ENCODE assay signal across 8 cellular contexts in the genomic region with DNA sequence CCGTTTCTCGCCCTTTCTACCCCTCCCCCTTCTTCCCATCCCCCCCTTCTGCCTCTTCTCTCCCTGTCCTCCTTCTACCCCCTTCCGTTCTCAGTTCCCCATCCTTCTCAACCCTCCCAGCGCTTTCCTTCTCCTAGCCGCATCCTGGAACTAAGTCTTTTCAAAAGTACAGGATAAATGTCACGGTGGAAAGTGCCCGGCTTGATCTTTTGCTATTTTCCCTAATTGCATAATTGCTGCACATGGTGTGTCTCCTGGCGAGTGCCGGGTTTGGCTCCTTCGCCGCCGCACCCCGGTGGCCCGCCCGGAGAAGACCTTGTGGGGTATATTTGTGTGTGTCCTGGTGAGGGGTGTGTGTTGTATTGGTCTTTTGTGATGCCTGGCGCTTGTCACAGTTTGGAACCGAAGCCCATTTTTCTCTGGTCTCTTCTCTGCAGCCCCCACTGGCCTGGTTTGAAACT. TPM values are rescaled to one million over a fixed set of nuclear protein-coding genes. Genes with fewer than 3 reads are reported as not detected.
A peak's percentile ranks its signal among the peaks of the same experiment; 100 is the strongest.
DNase-seq lines count a peak whose midpoint lies in the region; TF ChIP-seq lines count a peak whose summit lies in the region.

No MANE protein-coding gene starts in this region.

- H3K9ac ChIP-seq in Loucy (ENCODE audit: low read depth, low read length, poor library complexity, severe bottlenecking), result peak overlapping the region; percentile 77

- H3K4me3 Mint-ChIP-seq in activated T-helper 2 cell treated with anti-CD3 and anti-CD28 coated beads, Interferon-gamma antibody, Interleukin-2, Interleukin-4, amounts not matched to agents 10 μg/mL and 5 μg/mL and 100 μg/mL, durations not matched to agents 14 hours and 24 hours and 36 hours (ENCODE audit: low read depth), result peak overlapping the region; percentile 93
- H3K4me3 Mint-ChIP-seq in glutamatergic neuron (ENCODE audit: unreplicated experiment), result peak overlapping the region; percentile 87

- TF ChIP-seq EP300 in ovary (IDR thresholded peaks at IDR 0.05), result no peak

- POLR2A ChIA-PET in BJ (lab: Charles Lee), result no interaction called here

- WGBS in ovary, 3 donors, result 1% methylated on average over 16 to 17 of the region's 17 CpGs

- peaks cover 21% of the 10 kb centered on the region for H3K4me1 Mint-ChIP-seq in activated T-helper 2 cell treated with anti-CD3 and anti-CD28 coated beads, Interferon-gamma antibody, Interleukin-2, Interleukin-4, amounts not matched to agents 10 μg/mL and 5 μg/mL and 100 μg/mL, durations not matched to agents 14 hours and 24 hours and 36 hours (ENCODE audit: low read depth)
- H3K4me1 Mint-ChIP-seq in glutamatergic neuron (ENCODE audit: low read depth, unreplicated experiment), result peaks cover 2% of the 10 kb centered on the region

- peak overlapping the region; percentile 93 for H2AFZ ChIP-seq in Loucy (ENCODE audit: low read length)

- H3K27me3 Mint-ChIP-seq in activated T-helper 2 cell treated with anti-CD3 and anti-CD28 coated beads, Interferon-gamma antibody, Interleukin-2, Interleukin-4, amounts not matched to agents 10 μg/mL and 5 μg/mL and 100 μg/mL, durations not matched to agents 14 hours and 24 hours and 36 hours (ENCODE audit: low read depth), result peaks cover 41% of the 10 kb centered on the region
- peaks cover 4% of the 10 kb centered on the region for H3K27me3 Mint-ChIP-seq in glutamatergic neuron (ENCODE audit: unreplicated experiment)

- CTCF ChIA-PET in BJ (lab: Yijun Ruan, JAX), result no interaction called here

- H3K27me3 ChIP-seq in BJ (ENCODE audit: control insufficient read depth, insufficient read depth, low read length) (no peaks in the 10 kb centered on the region), Loucy (ENCODE audit: insufficient read depth, low read length, poor library complexity, severe bottlenecking) (no peaks in the 10 kb centered on the region), ovary (no peaks in the 10 kb centered on the region)

- peaks cover 15% of the 10 kb centered on the region for H4K20me1 ChIP-seq in Loucy (ENCODE audit: insufficient read depth, low read length, poor library complexity, severe bottlenecking)

- no peaks in the 10 kb centered on the region for H3K36me3 ChIP-seq in BJ (ENCODE audit: control insufficient read depth, insufficient read depth, low read length)
- H3K36me3 ChIP-seq in Loucy (ENCODE audit: insufficient read depth, low read length), result no peaks in the 10 kb centered on the region
- H3K36me3 ChIP-seq in ovary, result no peaks in the 10 kb centered on the region

- 0 out of 2 replicates have a peak, but pooled peaks cover 5% of the 10 kb centered on the region for H3F3A ChIP-seq in Loucy (ENCODE audit: low read depth)

- H3K27ac Mint-ChIP-seq in activated T-helper 2 cell treated with anti-CD3 and anti-CD28 coated beads, Interferon-gamma antibody, Interleukin-2, Interleukin-4, amounts not matched to agents 10 μg/mL and 5 μg/mL and 100 μg/mL, durations not matched to agents 14 hours and 24 hours and 36 hours, result peak overlapping the region; percentile 76
- H3K27ac Mint-ChIP-seq in glutamatergic neuron (ENCODE audit: unreplicated experiment), result peak overlapping the region; percentile 64

- TF ChIP-seq CTCF in BJ (IDR thresholded peaks at IDR 0.05; ENCODE audit: insufficient read depth, low read depth, low read length) (no peak), GM20000 (IDR thresholded peaks at IDR 0.05; ENCODE audit: extremely low read depth, missing control alignments) (no peak), Loucy (conservative IDR thresholded peaks at IDR 0.05; ENCODE audit: low read length) (no peak), glutamatergic neuron (IDR thresholded peaks at IDR 0.05; ENCODE audit: partially characterized antibody, unreplicated experiment) (no peak), ovary (IDR thresholded peaks at IDR 0.05) (no peak)

- H3K4me1 ChIP-seq in Loucy (ENCODE audit: insufficient read depth, low read length, poor library complexity, severe bottlenecking) (peaks cover 44% of the 10 kb centered on the region), ovary (ENCODE audit: insufficient read depth) (peaks cover 2% of the 10 kb centered on the region)

- H3K4me3 ChIP-seq in BJ (ENCODE audit: low read depth, low read length), result peak overlapping the region; percentile 93
- H3K4me3 ChIP-seq in Loucy (ENCODE audit: low read length, poor library complexity, severe bottlenecking), result peak overlapping the region; percentile 89
- H3K4me3 ChIP-seq in ovary, result peak overlapping the region; percentile 74

- H3K9me3 ChIP-seq in Loucy (ENCODE audit: insufficient read depth, low read depth, low read length), result no peaks in the 10 kb centered on the region
- H3K9me3 ChIP-seq in ovary, result no peaks in the 10 kb centered on the region

- H3K36me3 Mint-ChIP-seq in activated T-helper 2 cell treated with anti-CD3 and anti-CD28 coated beads, Interferon-gamma antibody, Interleukin-2, Interleukin-4, amounts not matched to agents 10 μg/mL and 5 μg/mL and 100 μg/mL, durations not matched to agents 14 hours and 24 hours and 36 hours (ENCODE audit: low read depth), result no peaks in the 10 kb centered on the region
- no peaks in the 10 kb centered on the region for H3K36me3 Mint-ChIP-seq in glutamatergic neuron (ENCODE audit: unreplicated experiment)

- TF ChIP-seq POLR2A in ovary (IDR thresholded peaks at IDR 0.05), result no peak

- H3K9me3 Mint-ChIP-seq in activated T-helper 2 cell treated with anti-CD3 and anti-CD28 coated beads, Interferon-gamma antibody, Interleukin-2, Interleukin-4, amounts not matched to agents 10 μg/mL and 5 μg/mL and 100 μg/mL, durations not matched to agents 14 hours and 24 hours and 36 hours, result no peaks in the 10 kb centered on the region
- peaks cover 7% of the 10 kb centered on the region for H3K9me3 Mint-ChIP-seq in glutamatergic neuron (ENCODE audit: unreplicated experiment)

- peaks cover 43% of the 10 kb centered on the region for H3K79me2 ChIP-seq in Loucy (ENCODE audit: insufficient read depth, low read length)

- H3K4me2 ChIP-seq in Loucy (ENCODE audit: low read depth, low read length, poor library complexity, severe bottlenecking), result peak overlapping the region; percentile 84

- DNase-seq in BJ (ENCODE audit: low read depth) (no peak), GM20000 (ENCODE audit: low spot score) (peak; percentile 32), glutamatergic neuron (peak; percentile 32), ovary (peak in 4 of 5 donors; percentile 25 to 55 (median 42)), NCI-H2227 (lab: John Stamatoyannopoulos, UW; ENCODE audit: unreplicated experiment) (no peak), SHP77 treated with DMSO at 0.1 percent for 48 hours (lab: John Stamatoyannopoulos, UW) (no peak)
- no peak for DNase-seq in activated T-helper 2 cell treated with anti-CD3 and anti-CD28 coated beads, Interferon-gamma antibody, Interleukin-2, Interleukin-4, amounts not matched to agents 10 μg/mL and 5 μg/mL and 100 μg/mL, durations not matched to agents 14 hours and 24 hours and 36 hours (ENCODE audit: low spot score)

- H3K9me2 ChIP-seq in Loucy (replicated peaks; ENCODE audit: low read depth, low read length), result no peaks in the 10 kb centered on the region

- H3K27ac ChIP-seq in ovary, result peak overlapping the region in 1 of 2 donors; percentile 81

- intact Hi-C loops in activated T-helper 2 cell treated with anti-CD3 and anti-CD28 coated beads, Interferon-gamma antibody, Interleukin-2, Interleukin-4, amounts not matched to agents 10 μg/mL and 5 μg/mL and 100 μg/mL, durations not matched to agents 14 hours and 24 hours and 36 hours (cut with micrococcal nuclease), result loop anchor here (5.0 to 10.0 kb wide), 3 partner anchors 231 to 744 kb away; a partner anchor contains a TSS
- intact Hi-C loops in ovary (cut with DNase I), result no loop called here

RNA-seq across cellular contexts. Expression of a gene that starts 0.6 kb away (rescaled TPM):
- 40.2 and 41.9 TPM in 2 replicates for polyA plus RNA-seq in BJ (2011; rRNA removed)
- 14.6 and 18.8 TPM in 2 replicates for polyA minus RNA-seq in BJ (2011; rRNA and poly(A)+ RNA removed)
- 6.3 and 7.5 TPM in 2 replicates for total RNA-seq in activated T-helper 2 cell treated with anti-CD3 and anti-CD28 coated beads, Interferon-gamma antibody, Interleukin-2, Interleukin-4, amounts not matched to agents 10 μg/mL and 5 μg/mL and 100 μg/mL, durations not matched to agents 14 hours and 24 hours and 36 hours
- total RNA-seq in glutamatergic neuron (ENCODE audit: unreplicated experiment), result 40.6 TPM
- 10 to 100 TPM; 25.5 to 84.9 (median 38.5) TPM for total RNA-seq in ovary
- 10 to 100 TPM; 25.5 to 40.1 TPM for polyA plus RNA-seq in ovary

Comparison
In these comparisons a context has a peak if more than half of its experiments do, and no peak if none do; other contexts are left out.
1. DNase-seq: peak in GM20000 (single experiment), glutamatergic neuron (single experiment) and ovary (4 of 5); none in BJ (single experiment), activated T-helper 2 cell treated with anti-CD3 and anti-CD28 coated beads, Interferon-gamma antibody, Interleukin-2, Interleukin-4, amounts not matched to agents 10 μg/mL and 5 μg/mL and 100 μg/mL, durations not matched to agents 14 hours and 24 hours and 36 hours (single experiment), NCI-H2227 (single experiment) and SHP77 treated with DMSO at 0.1 percent for 48 hours (single experiment).
2. Peak in every context shown above with its lines, with median percentiles within 50 percentile points of each other: H3K4me3 ChIP-seq.